ENCODE assay signal across 11 cellular contexts in the genomic region with DNA sequence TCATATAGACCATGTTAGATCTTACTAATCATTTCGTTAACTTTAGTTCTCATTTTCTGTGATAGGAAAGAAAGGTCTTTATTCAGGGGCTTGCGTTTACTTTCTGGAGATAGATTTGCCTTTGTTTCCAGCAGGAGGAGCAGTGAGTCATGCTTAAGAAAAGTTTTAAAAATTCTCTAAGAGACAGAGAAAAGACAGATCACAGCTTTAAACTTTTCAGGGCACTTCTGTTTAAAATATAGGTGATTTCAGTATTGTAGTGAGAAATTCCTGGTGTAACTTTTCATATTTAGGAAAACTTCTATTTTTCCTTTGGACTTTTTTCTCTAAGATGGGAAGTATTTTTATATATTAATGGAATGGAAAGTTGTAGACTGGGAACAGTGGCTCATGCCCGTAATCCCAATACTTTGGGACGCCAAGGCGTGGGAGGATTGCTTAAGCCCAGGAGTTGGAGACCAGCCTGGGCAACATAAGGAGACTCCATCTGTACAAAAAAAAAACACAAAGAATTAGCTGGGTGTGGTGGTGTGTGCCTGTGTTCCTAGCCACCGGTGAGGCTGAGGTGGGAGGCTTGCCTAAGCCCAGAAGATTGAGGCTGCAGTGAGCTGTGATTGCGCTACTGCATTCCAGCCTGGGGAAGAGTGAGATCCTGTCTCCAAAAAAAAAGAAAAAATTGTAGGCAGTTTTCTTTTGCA.
A peak's percentile ranks its signal among the peaks of the same experiment; 100 is the strongest.
DNase-seq lines count a peak whose midpoint lies in the region; ATAC-seq and TF ChIP-seq lines count a peak whose summit lies in the region.
"Had no signal": no experiment of that assay in that cellular context is flagged by ENCODE, and none has a peak within 500 bp of the region (broad histone marks: within the 10 kb centered on the region; RNA-seq: fewer than 3 reads in every experiment).

No MANE protein-coding gene starts in this region.

- POLR2A ChIA-PET in HEK293 (lab: Yijun Ruan, JAX): no interaction called here

- CTCF ChIA-PET in HEK293 (lab: Yijun Ruan, JAX): interaction anchor here (0.7 to 1.9 kb wide), 15 partner anchors 9 to 908 kb away, joined by 3 to 6 read pairs (median 4); no protein-coding TSS in a partner anchor

- DNase-seq in ACHN: peak; percentile 37
- no peak for DNase-seq in astrocyte of the cerebellum (ENCODE audit: low read depth)
- DNase-seq in left colon: no peak
- no peak for DNase-seq in colonic mucosa
- no peak for DNase-seq in putamen (ENCODE audit: low spot score)
- DNase-seq in GM20000 (ENCODE audit: low spot score): no peak
- DNase-seq: effector CD4-positive, alpha-beta T cell; naive B cell; SHP77 had no signal

- H3K4me1 ChIP-seq in HEK293 (ENCODE audit: control insufficient read depth, insufficient read depth, low read length) (no peaks in the 10 kb centered on the region), colonic mucosa (no peaks in the 10 kb centered on the region)

- ATAC-seq in left colon: peak; percentile 24
- ATAC-seq in GM18502 (IDR thresholded peaks at IDR 0.05; ENCODE audit: poor library complexity, unreplicated experiment): no peak

- no peak overlapping the region for H3K9ac ChIP-seq in colonic mucosa (ENCODE audit: low read depth in 2 of 2, low read length in 2 of 2)

- H3K9me3 ChIP-seq in HEK293 (ENCODE audit: control insufficient read depth, insufficient read depth, low read depth, low read length) (no peaks in the 10 kb centered on the region), colonic mucosa (no peaks in the 10 kb centered on the region)

- H3K4me3 ChIP-seq in HEK293 (ENCODE audit: low read depth, low read length) (no peak overlapping the region), astrocyte of the cerebellum (ENCODE audit: low read depth, low read length) (no peak overlapping the region), colonic mucosa (no peak overlapping the region)

- in situ Hi-C loops in ACHN (cut with HindIII; ENCODE audit: low pct_ligation_motif_present, low pct_unique_long_range_greater_than_20kb, low sequenced_read_pairs) (no loop called here), astrocyte of the cerebellum (cut with HindIII; ENCODE audit: low sequenced_read_pairs) (no loop called here)

- peaks cover 34 to 41% of the 10 kb centered on the region in 2 experiments for H3K36me3 ChIP-seq in HEK293 (ENCODE audit: control insufficient read depth in 2 of 2, insufficient read depth in 1 of 2, low read length in 2 of 2)
- H3K36me3 ChIP-seq in colonic mucosa: no peaks in the 10 kb centered on the region

- H3K27me3 ChIP-seq in colonic mucosa: no peaks in the 10 kb centered on the region

- H3K27ac ChIP-seq in HEK293 (ENCODE audit: extremely low read depth, low read depth, low read length) (no peak overlapping the region), colonic mucosa (no peak overlapping the region)

- intact Hi-C loops in left colon (cut with DNase I, micrococcal nuclease) (no loop called here), colonic mucosa (cut with DNase I) (no loop called here)

- TF ChIP-seq CTCF in HEK293 (tag by site-specific recombination; IDR thresholded peaks at IDR 0.05) (no peak), astrocyte of the cerebellum (IDR thresholded peaks at IDR 0.05; ENCODE audit: low read depth, low read length, missing control alignments) (peak; percentile 64), colonic mucosa (IDR thresholded peaks at IDR 0.05) (no peak), GM20000 (IDR thresholded peaks at IDR 0.05; ENCODE audit: extremely low read depth, missing control alignments) (no peak)

TF ChIP-seq in HEK293, 187 proteins besides CTCF, POLR2A, EP300 and RAD21:
- TF ChIP-seq PRDM1 (tag by site-specific recombination; IDR thresholded peaks at IDR 0.05): peak; percentile 39; the same call in 1 of the 2 replicates
- no peak for TF ChIP-seq ZNF37A (tag by site-specific recombination; IDR thresholded peaks at IDR 0.05)
- no peak for TF ChIP-seq MYNN (tag by site-specific recombination; IDR thresholded peaks at IDR 0.05; ENCODE audit: borderline replicate concordance)
- TF ChIP-seq ZNF654 (tag by site-specific recombination; IDR thresholded peaks at IDR 0.05; ENCODE audit: low read depth): peak; percentile 16; the same call in 1 of the 2 replicates
- TF ChIP-seq, protein P1, sequence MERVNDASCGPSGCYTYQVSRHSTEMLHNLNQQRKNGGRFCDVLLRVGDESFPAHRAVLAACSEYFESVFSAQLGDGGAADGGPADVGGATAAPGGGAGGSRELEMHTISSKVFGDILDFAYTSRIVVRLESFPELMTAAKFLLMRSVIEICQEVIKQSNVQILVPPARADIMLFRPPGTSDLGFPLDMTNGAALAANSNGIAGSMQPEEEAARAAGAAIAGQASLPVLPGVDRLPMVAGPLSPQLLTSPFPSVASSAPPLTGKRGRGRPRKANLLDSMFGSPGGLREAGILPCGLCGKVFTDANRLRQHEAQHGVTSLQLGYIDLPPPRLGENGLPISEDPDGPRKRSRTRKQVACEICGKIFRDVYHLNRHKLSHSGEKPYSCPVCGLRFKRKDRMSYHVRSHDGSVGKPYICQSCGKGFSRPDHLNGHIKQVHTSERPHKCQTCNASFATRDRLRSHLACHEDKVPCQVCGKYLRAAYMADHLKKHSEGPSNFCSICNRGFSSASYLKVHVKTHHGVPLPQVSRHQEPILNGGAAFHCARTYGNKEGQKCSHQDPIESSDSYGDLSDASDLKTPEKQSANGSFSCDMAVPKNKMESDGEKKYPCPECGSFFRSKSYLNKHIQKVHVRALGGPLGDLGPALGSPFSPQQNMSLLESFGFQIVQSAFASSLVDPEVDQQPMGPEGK (tag by site-specific recombination; IDR thresholded peaks at IDR 0.05): no peak
- no peak for TF ChIP-seq ZNF76 (tag by site-specific recombination; IDR thresholded peaks at IDR 0.05; ENCODE audit: borderline replicate concordance, low read depth)
- no peak for TF ChIP-seq ZNF184 (tag by site-specific recombination; IDR thresholded peaks at IDR 0.05)
- TF ChIP-seq ZNF529 (tag by site-specific recombination; IDR thresholded peaks at IDR 0.05; ENCODE audit: insufficient replicate concordance): no peak
